10 cellular contexts compared by ENCODE assay signal in the genomic region with DNA sequence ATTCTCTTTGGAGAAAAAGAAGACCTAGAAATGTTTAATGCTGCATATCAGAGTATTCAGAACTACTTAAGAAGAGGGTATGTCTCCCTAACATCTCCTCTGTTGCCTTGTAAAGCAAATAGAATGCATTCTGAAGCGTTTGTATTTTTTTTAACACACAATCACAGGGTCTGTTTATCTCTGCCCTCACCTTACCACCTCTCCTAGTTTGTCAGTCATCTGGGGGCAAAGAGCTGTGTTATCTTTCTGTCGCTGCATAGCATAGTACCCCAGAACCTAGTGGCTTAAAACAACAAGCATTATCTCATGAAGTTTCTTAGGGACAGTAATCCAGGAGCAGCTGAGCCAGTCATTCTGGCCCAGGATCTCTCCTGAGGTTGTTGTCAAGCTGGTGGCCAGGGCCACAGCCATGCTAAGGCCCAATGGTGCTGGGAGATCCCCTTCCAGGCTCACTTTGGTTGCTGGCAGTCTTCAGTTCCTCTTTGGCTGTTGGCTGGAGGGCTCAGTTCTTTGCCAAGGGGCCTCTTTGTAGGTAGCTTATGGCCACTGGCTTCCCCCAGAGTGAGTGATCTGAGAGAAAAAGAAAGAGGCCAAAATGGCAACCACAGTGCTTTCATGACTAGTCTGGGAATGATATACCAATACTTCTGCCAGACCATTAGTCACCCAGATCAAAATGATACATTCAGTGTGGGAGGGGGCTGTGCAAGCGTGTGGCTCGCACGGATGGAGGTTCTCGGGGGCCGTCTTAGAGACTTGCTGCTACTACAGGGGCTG.
DNase-seq lines count a peak whose midpoint lies in the region; ATAC-seq, FAIRE-seq and TF ChIP-seq lines count a peak whose summit lies in the region.
"Had no signal": no experiment of that assay in that cellular context is flagged by ENCODE, and none has a peak within 500 bp of the region (broad histone marks: within the 10 kb centered on the region; RNA-seq: fewer than 3 reads in every experiment).

No MANE protein-coding gene starts in this region.

- H3K4me3 ChIP-seq in GM12865 (ENCODE audit: low read depth, low read length) (no peak overlapping the region), foreskin fibroblast (ENCODE audit: low read depth in 1 of 2, low read length in 2 of 2) (no peak overlapping the region)
- H3K4me3 ChIP-seq: SJCRH30 had no signal

- TF ChIP-seq CTCF in GM12865 (IDR thresholded peaks at IDR 0.05; ENCODE audit: insufficient read depth, low read depth, low read length, missing control alignments) (no peak), foreskin fibroblast (IDR thresholded peaks at IDR 0.05; ENCODE audit: low read depth, low read length) (no peak)

- ATAC-seq in GM19372 (IDR thresholded peaks at IDR 0.05; ENCODE audit: low read depth, unreplicated experiment) (peak; percentile 98), HG03103 (IDR thresholded peaks at IDR 0.05; ENCODE audit: low read depth, unreplicated experiment) (peak; percentile 99)

- in situ Hi-C loops in ACHN (cut with HindIII; ENCODE audit: low pct_ligation_motif_present, low pct_unique_long_range_greater_than_20kb, low sequenced_read_pairs): no loop called here

- no peak for FAIRE-seq in HTR-8/SVneo (lab: Jason Lieb, UNC)
- FAIRE-seq: endometrium had no signal

- DNase-seq in GM12865 (ENCODE audit: low read depth) (peak; percentile 87), astrocyte of the hippocampus (ENCODE audit: low read depth, low spot score) (peak; percentile 89), ACHN (no peak), cortex of kidney (lab: John Stamatoyannopoulos, UW) (no peak), foreskin fibroblast (no peak), HTR-8/SVneo (ENCODE audit: insufficient read length, low spot score) (no peak)
- DNase-seq: SJCRH30 had no signal

Comparison
In these comparisons a context has a peak if more than half of its experiments do, and no peak if none do; other contexts are left out.
1. DNase-seq: peak in GM12865 (single experiment) and astrocyte of the hippocampus (single experiment); none in ACHN (single experiment), cortex of kidney (single experiment), foreskin fibroblast (0 of 2) and HTR-8/SVneo (single experiment).